In genomic region chr13:80344032-80344431, GRCh38 we compare ENCODE assay signal across 1 cellular context.
TF ChIP-seq lines count a peak whose summit lies in the region.

No MANE protein-coding gene starts in this region.

TF ChIP-seq in GM12878, 131 proteins besides CTCF, POLR2A, EP300 and RAD21:
- TF ChIP-seq ZBTB33 (IDR thresholded peaks at IDR 0.05) (peak; percentile 55; the same call in 1 of the 2 replicates), MLLT1 (IDR thresholded peaks at IDR 0.05) (peak; percentile 75; the same call in 1 of the 2 replicates)
